ENCODE assay signal across 22 cellular contexts in the genomic region with DNA sequence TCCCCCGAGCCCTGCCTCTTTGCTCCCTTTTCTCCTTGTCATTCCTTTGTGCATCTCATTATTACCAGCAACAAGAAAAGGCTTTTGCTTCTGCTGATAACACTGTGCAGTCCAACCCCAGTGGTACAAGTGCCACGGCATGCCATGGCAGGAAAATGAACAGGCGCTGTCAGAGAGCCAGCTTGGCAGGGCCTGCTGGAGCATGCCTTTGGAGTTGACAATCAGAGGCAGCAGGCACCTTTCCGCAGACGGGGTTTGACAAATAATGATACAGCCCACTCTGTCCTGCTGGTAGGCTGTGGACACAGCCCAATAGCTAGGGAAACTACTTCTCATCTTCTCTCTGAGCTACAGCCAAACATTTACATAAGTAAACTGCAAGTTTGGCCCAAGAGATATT.
A peak's percentile ranks its signal among the peaks of the same experiment; 100 is the strongest.
DNase-seq lines count a peak whose midpoint lies in the region; ATAC-seq, FAIRE-seq and TF ChIP-seq lines count a peak whose summit lies in the region.
"Had no signal": no experiment of that assay in that cellular context is flagged by ENCODE, and none has a peak within 500 bp of the region (broad histone marks: within the 10 kb centered on the region; RNA-seq: fewer than 3 reads in every experiment).

No MANE protein-coding gene starts in this region.

- no peak for TF ChIP-seq CTCF in prostate gland (IDR thresholded peaks at IDR 0.05)

- peak; percentile 40 for DNase-seq in DMS 273 (lab: John Stamatoyannopoulos, UW; ENCODE audit: unreplicated experiment)
- no peak for DNase-seq in DMS 273 treated with DMSO at 0.1 percent for 48 hours (lab: John Stamatoyannopoulos, UW)
- DNase-seq in NCI-H69 (lab: John Stamatoyannopoulos, UW) = peak; percentile 25
- DNase-seq in Right ventricle myocardium superior = peak; percentile 84
- DNase-seq in prostate gland (ENCODE audit: low spot score) = peak; percentile 59
- DNase-seq in frontal cortex (ENCODE audit: low spot score in 2 of 2) = no peak
- DNase-seq in cortex of kidney (lab: John Stamatoyannopoulos, UW) = no peak
- DNase-seq: activated CD8-positive, alpha-beta T cell treated with anti-CD3 and anti-CD28 coated beads for 36 hours; activated naive CD4-positive, alpha-beta T cell; activated T-cell treated with anti-CD3 and anti-CD28 coated beads, Interleukin-2, amount 50 U/mL, for 1 hour; adrenal gland; CD8-positive, alpha-beta memory T cell; dermis blood vessel endothelial cell; GOT3; NCI-H2107; psoas muscle; stimulated activated CD4-positive, alpha-beta T cell treated with anti-CD3 and anti-CD28 coated beads, Interleukin-1b, Interleukin-23, amount 100 ng/mL, for 48 hours; T-helper 9 cell had no signal

- FAIRE-seq in frontal cortex (lab: Jason Lieb, UNC) = no peak

- H3K4me3 ChIP-seq in prostate gland = no peak overlapping the region
- H3K4me3 ChIP-seq: adrenal gland, psoas muscle, skin epidermis had no signal

- H3K4me1 ChIP-seq in prostate gland (replicated peaks) = no peaks in the 10 kb centered on the region
- H3K4me1 ChIP-seq: adrenal gland, psoas muscle had no signal

- intact Hi-C loops in Right ventricle myocardium superior (cut with DNase I) (no loop called here), prostate gland (cut with DNase I) (no loop called here)

- ATAC-seq in Right ventricle myocardium superior (ENCODE audit: poor library complexity) = peak; percentile 100
- no peak for ATAC-seq in GM21619 (IDR thresholded peaks at IDR 0.05; ENCODE audit: unreplicated experiment)
- ATAC-seq: activated CD4-positive, CD25-positive, alpha-beta regulatory T cell treated with anti-CD3 and anti-CD28 coated beads, Interleukin-2, amount 50 U/mL, for 24 hours; activated CD8-positive, alpha-beta T cell treated with anti-CD3 and anti-CD28 coated beads for 36 hours; psoas muscle had no signal

- WGBS in prostate gland = 56% methylated on average over 5 of the region's 5 CpGs

- no peaks in the 10 kb centered on the region for H3K36me3 ChIP-seq in prostate gland
- H3K36me3 ChIP-seq: adrenal gland had no signal

- H3K27ac ChIP-seq in prostate gland = no peak overlapping the region
- H3K27ac ChIP-seq: 22Rv1, adrenal gland, psoas muscle, skin epidermis had no signal

- no peaks in the 10 kb centered on the region for H3K27me3 ChIP-seq in prostate gland (replicated peaks; ENCODE audit: insufficient read depth)
- H3K27me3 ChIP-seq: adrenal gland had no signal

- TF ChIP-seq POLR2A in prostate gland (IDR thresholded peaks at IDR 0.05) = no peak

- no peaks in the 10 kb centered on the region for H3K9me3 ChIP-seq in prostate gland
- H3K9me3 ChIP-seq: adrenal gland, psoas muscle had no signal

Comparison
In these comparisons a context has a peak if more than half of its experiments do, and no peak if none do; other contexts are left out.
1. DNase-seq: peak in DMS 273 (single experiment), NCI-H69 (single experiment), Right ventricle myocardium superior (single experiment) and prostate gland (single experiment); none in DMS 273 treated with DMSO at 0.1 percent for 48 hours (single experiment), frontal cortex (0 of 2) and cortex of kidney (single experiment).